9 cellular contexts compared by ENCODE assay signal in the genomic region with DNA sequence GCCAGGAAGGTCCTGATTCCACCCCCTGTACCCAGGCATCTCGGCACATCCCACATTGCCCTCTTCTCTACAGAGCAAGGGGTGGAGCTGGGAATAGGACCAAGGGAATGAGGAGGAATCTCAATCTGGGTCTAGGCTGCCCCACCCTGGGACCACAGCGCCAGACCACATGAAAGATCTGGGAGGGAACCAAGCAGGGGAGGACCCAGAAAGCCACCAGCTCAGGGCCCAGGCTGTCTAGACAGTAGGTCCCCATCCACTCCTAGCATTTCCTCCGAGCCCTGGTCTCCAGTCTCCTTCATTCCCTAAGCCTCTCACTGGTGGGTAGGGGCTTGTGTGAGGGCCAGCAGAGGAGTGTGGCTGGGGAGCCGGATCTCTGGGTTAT. TPM values are rescaled to one million over a fixed set of nuclear protein-coding genes. Genes with fewer than 3 reads are reported as not detected.
DNase-seq lines count a peak whose midpoint lies in the region; ATAC-seq and TF ChIP-seq lines count a peak whose summit lies in the region.
"Had no signal": no experiment of that assay in that cellular context is flagged by ENCODE, and none has a peak within 500 bp of the region (broad histone marks: within the 10 kb centered on the region; RNA-seq: fewer than 3 reads in every experiment).

No MANE protein-coding gene starts in this region.

- H3K27ac ChIP-seq in heart left ventricle: peak overlapping the region; percentile 82 to 99 (median 91)

- H3K4me1 Mint-ChIP-seq in Caco-2 (ENCODE audit: low read depth, unreplicated experiment): peaks cover 52% of the 10 kb centered on the region

- BruUV-seq in Caco-2 (replicated peaks; lab: Mats Ljungman, UMichigan): no TSS peak

- intact Hi-C loops in Caco-2 (cut with micrococcal nuclease; ENCODE audit: unreplicated experiment): no loop called here
- intact Hi-C loops in heart left ventricle (cut with DNase I): loop anchor here in 1 of 10 donors (5.0 kb wide), 1 partner anchor 38 kb away; no protein-coding TSS in a partner anchor

- DNase-seq in Caco-2 (no peak), amniotic epithelial cell (ENCODE audit: low read depth) (peak; percentile 62), heart left ventricle (peak; percentile 62 to 86 (median 72)), renal cortical epithelial cell (ENCODE audit: low read depth) (peak; percentile 46), iPS-NIHi7 (ENCODE audit: extremely low spot score) (no peak), NCI-H510A (lab: John Stamatoyannopoulos, UW) (no peak)
- DNase-seq in activated CD4-positive, CD25-positive, alpha-beta regulatory T cell (lab: John Stamatoyannopoulos, UW): no peak
- DNase-seq: NCI-H1930 had no signal

- no peaks in the 10 kb centered on the region for H3K36me3 ChIP-seq in Caco-2 (ENCODE audit: control insufficient read depth, insufficient read depth, low read length)
- peaks cover 0 to 62% (median 40%) of the 10 kb centered on the region in 9 donors for H3K36me3 ChIP-seq in heart left ventricle

- CTCF ChIA-PET in Caco-2 (lab: Charles Lee): interaction anchor here (0.6 to 1.1 kb wide), 2 partner anchors 10 to 312 kb away, joined by 3 to 4 read pairs; no protein-coding TSS in a partner anchor

- peak overlapping the region; percentile 93 for H3K27ac Mint-ChIP-seq in Caco-2 (ENCODE audit: unreplicated experiment)

- H3K9me3 Mint-ChIP-seq in Caco-2 (ENCODE audit: unreplicated experiment): no peaks in the 10 kb centered on the region

- no peaks in the 10 kb centered on the region for H3K9me3 ChIP-seq in Caco-2
- no peaks in the 10 kb centered on the region for H3K9me3 ChIP-seq in heart left ventricle

- H3K36me3 Mint-ChIP-seq in Caco-2 (ENCODE audit: insufficient read depth, unreplicated experiment): peaks cover 11% of the 10 kb centered on the region

- H3K4me3 ChIP-seq in Caco-2 (ENCODE audit: low read depth, low read length): no peak overlapping the region
- peak overlapping the region in 3 of 12 donors; percentile 3 to 11 (median 5) for H3K4me3 ChIP-seq in heart left ventricle

- no peak overlapping the region for H3K4me3 Mint-ChIP-seq in Caco-2 (ENCODE audit: unreplicated experiment)

- TF ChIP-seq POLR2A in heart left ventricle (IDR thresholded peaks at IDR 0.05): no peak

- H3K27me3 Mint-ChIP-seq in Caco-2 (ENCODE audit: insufficient read depth, unreplicated experiment): no peaks in the 10 kb centered on the region

- H3K27me3 ChIP-seq in Caco-2 (replicated peaks; ENCODE audit: control insufficient read depth, insufficient read depth, low read length): no peaks in the 10 kb centered on the region
- H3K27me3 ChIP-seq in heart left ventricle: no peaks in the 10 kb centered on the region

- TF ChIP-seq CTCF in Caco-2 (IDR thresholded peaks at IDR 0.05; ENCODE audit: insufficient read depth in 1 of 2, low read depth in 1 of 2, low read length in 1 of 2, severe bottlenecking in 1 of 2, unreplicated experiment in 1 of 2): no peak
- no peak for TF ChIP-seq CTCF in heart left ventricle (IDR thresholded peaks at IDR 0.05)

- peaks cover 71% of the 10 kb centered on the region for H3K4me1 ChIP-seq in Caco-2
- peaks cover 11 to 90% (median 75%) of the 10 kb centered on the region in 12 donors for H3K4me1 ChIP-seq in heart left ventricle

- POLR2A ChIA-PET in Caco-2 (lab: Charles Lee): interaction anchor here (1.0 kb wide), 1 partner anchor 16 kb away, joined by 3 read pairs; no protein-coding TSS in a partner anchor

- peak; percentile 14 to 34 (median 24) for ATAC-seq in heart left ventricle
- ATAC-seq in GM21717 (IDR thresholded peaks at IDR 0.05; ENCODE audit: unreplicated experiment): no peak

- WGBS in heart left ventricle, 4 donors: 28 to 45% (median 35%) methylated on average over 3 to 4 of the region's 4 CpGs

RNA-seq across cellular contexts. Expression of gene PHLDB1, which starts 11.6 kb away (rescaled TPM):
- 72.1 and 73.6 TPM in 2 replicates for total RNA-seq in Caco-2 (2022)
- 100 to 1,000 TPM in 7 of 9 donors, 10 to 100 TPM in 2; 86.0 to 124 (median 113) TPM for total RNA-seq in heart left ventricle
- 100 to 1,000 TPM; 104 to 129 TPM for polyA plus RNA-seq in heart left ventricle
- total RNA-seq in renal cortical epithelial cell: 66.9 and 212 TPM in 2 replicates

RNA-seq across cellular contexts. Expression of gene ARCN1, which starts 46.8 kb away (rescaled TPM):
- total RNA-seq in Caco-2 (2022) (313 and 330 TPM in 2 replicates), heart left ventricle (100 to 1,000 TPM in 4 of 9 donors, 10 to 100 TPM in 5; 87.6 to 127 (median 99.6) TPM), renal cortical epithelial cell (141 and 179 TPM in 2 replicates)
- 100 to 1,000 TPM in 1 of 2 donors, 10 to 100 TPM in 1; 53.1 to 107 TPM for polyA plus RNA-seq in heart left ventricle

RNA-seq across cellular contexts. Expression of gene IFT46, which starts 53.3 kb away (rescaled TPM):
- total RNA-seq in Caco-2 (2022) (26.8 and 30.6 TPM in 2 replicates), heart left ventricle (10 to 100 TPM; 14.7 to 39.0 (median 21.7) TPM), renal cortical epithelial cell (23.1 and 24.7 TPM in 2 replicates)
- 10 to 100 TPM; 22.9 to 29.1 TPM for polyA plus RNA-seq in heart left ventricle

Comparison
In these comparisons a context has a peak if more than half of its experiments do, and no peak if none do; other contexts are left out.
1. DNase-seq: peak in amniotic epithelial cell (single experiment), heart left ventricle (5 of 5) and renal cortical epithelial cell (single experiment); none in Caco-2 (0 of 2), iPS-NIHi7 (single experiment), NCI-H510A (single experiment) and activated CD4-positive, CD25-positive, alpha-beta regulatory T cell (0 of 4).